11 cellular contexts compared by ENCODE assay signal in genomic region chr4:7398104-7398423, GRCh38. TPM values are rescaled to one million over a fixed set of nuclear protein-coding genes. Genes with fewer than 3 reads are reported as not detected.
DNase-seq lines count a peak whose midpoint lies in the region; ATAC-seq and TF ChIP-seq lines count a peak whose summit lies in the region.
"Had no signal": no experiment of that assay in that cellular context is flagged by ENCODE, and none has a peak within 500 bp of the region (broad histone marks: within the 10 kb centered on the region; RNA-seq: fewer than 3 reads in every experiment).

No MANE protein-coding gene starts in this region.

- H3K4me1 ChIP-seq in lower lobe of right lung (peaks cover 11% of the 10 kb centered on the region), tibial nerve (peaks cover 0 to 20% (median 0%) of the 10 kb centered on the region in 4 donors)
- H3K4me1 ChIP-seq: psoas muscle, SJSA1 had no signal

- H3K4me3 ChIP-seq in lower lobe of right lung, result no peak overlapping the region
- H3K4me3 ChIP-seq in tibial nerve, result no peak overlapping the region
- H3K4me3 ChIP-seq: psoas muscle, SJSA1 had no signal

- intact Hi-C loops in lower lobe of right lung (cut with DNase I), result no loop called here

- 27 to 41% methylated on average over 6 of the region's 6 CpGs for WGBS in tibial nerve, 2 donors

- no peaks in the 10 kb centered on the region for H3K27me3 ChIP-seq in lower lobe of right lung (ENCODE audit: low read depth)
- no peaks in the 10 kb centered on the region for H3K27me3 ChIP-seq in tibial nerve
- H3K27me3 ChIP-seq: SJSA1 had no signal

- H3K27ac ChIP-seq in lower lobe of right lung (no peak overlapping the region), tibial nerve (no peak overlapping the region)
- H3K27ac ChIP-seq: psoas muscle, SJSA1 had no signal

- DNase-seq in COLO668 (lab: John Stamatoyannopoulos, UW; ENCODE audit: unreplicated experiment), result peak; percentile 33
- DNase-seq in NCI-H187 treated with DMSO at 0.1 percent for 48 hours (lab: John Stamatoyannopoulos, UW), result peak; percentile 97
- peak; percentile 76 for DNase-seq in astrocyte of the hippocampus (ENCODE audit: low read depth, low spot score)
- DNase-seq in lower lobe of right lung, result peak; percentile 89
- no peak for DNase-seq in erythroblast (lab: John Stamatoyannopoulos, UW)
- no peak for DNase-seq in tibial nerve (ENCODE audit: low spot score in 2 of 2)
- DNase-seq in NOMO-1 (lab: John Stamatoyannopoulos, UW; ENCODE audit: unreplicated experiment in 2 of 2), result no peak
- DNase-seq: CD4-positive, alpha-beta T cell; psoas muscle had no signal

- no peak for TF ChIP-seq EP300 in tibial nerve (IDR thresholded peaks at IDR 0.05)

- ATAC-seq in lower lobe of right lung (peak; percentile 84 to 85), HG03520 (IDR thresholded peaks at IDR 0.05; ENCODE audit: unreplicated experiment) (no peak)

- H3K9me3 ChIP-seq in lower lobe of right lung (no peaks in the 10 kb centered on the region), tibial nerve (no peaks in the 10 kb centered on the region)
- H3K9me3 ChIP-seq: psoas muscle, SJSA1 had no signal

- TF ChIP-seq CTCF in lower lobe of right lung (IDR thresholded peaks at IDR 0.05) (no peak), tibial nerve (IDR thresholded peaks at IDR 0.05) (no peak)

- no peaks in the 10 kb centered on the region for H3K36me3 ChIP-seq in lower lobe of right lung
- no peaks in the 10 kb centered on the region for H3K36me3 ChIP-seq in tibial nerve
- H3K36me3 ChIP-seq: SJSA1 had no signal

- TF ChIP-seq POLR2A in erythroblast (IDR thresholded peaks at IDR 0.05; ENCODE audit: low read length) (no peak), tibial nerve (IDR thresholded peaks at IDR 0.05) (no peak)

RNA-seq across cellular contexts. Expression of gene PSAPL1, which starts 36.7 kb away (rescaled TPM):
- total RNA-seq in lower lobe of right lung, result not detected
- total RNA-seq in tibial nerve, result under 1 TPM in 2 of 4 donors, not detected in 2; under 0.01 to 0.22 TPM
- total RNA-seq: CD4-positive, alpha-beta T cell; psoas muscle; SJSA1 had no signal

Comparison
In these comparisons a context has a peak if more than half of its experiments do, and no peak if none do; other contexts are left out.
1. DNase-seq: peak in COLO668 (single experiment), NCI-H187 treated with DMSO at 0.1 percent for 48 hours (single experiment), astrocyte of the hippocampus (single experiment) and lower lobe of right lung (single experiment); none in erythroblast (0 of 2), tibial nerve (0 of 2) and NOMO-1 (0 of 2).